10 cellular contexts compared by ENCODE assay signal in the genomic region with DNA sequence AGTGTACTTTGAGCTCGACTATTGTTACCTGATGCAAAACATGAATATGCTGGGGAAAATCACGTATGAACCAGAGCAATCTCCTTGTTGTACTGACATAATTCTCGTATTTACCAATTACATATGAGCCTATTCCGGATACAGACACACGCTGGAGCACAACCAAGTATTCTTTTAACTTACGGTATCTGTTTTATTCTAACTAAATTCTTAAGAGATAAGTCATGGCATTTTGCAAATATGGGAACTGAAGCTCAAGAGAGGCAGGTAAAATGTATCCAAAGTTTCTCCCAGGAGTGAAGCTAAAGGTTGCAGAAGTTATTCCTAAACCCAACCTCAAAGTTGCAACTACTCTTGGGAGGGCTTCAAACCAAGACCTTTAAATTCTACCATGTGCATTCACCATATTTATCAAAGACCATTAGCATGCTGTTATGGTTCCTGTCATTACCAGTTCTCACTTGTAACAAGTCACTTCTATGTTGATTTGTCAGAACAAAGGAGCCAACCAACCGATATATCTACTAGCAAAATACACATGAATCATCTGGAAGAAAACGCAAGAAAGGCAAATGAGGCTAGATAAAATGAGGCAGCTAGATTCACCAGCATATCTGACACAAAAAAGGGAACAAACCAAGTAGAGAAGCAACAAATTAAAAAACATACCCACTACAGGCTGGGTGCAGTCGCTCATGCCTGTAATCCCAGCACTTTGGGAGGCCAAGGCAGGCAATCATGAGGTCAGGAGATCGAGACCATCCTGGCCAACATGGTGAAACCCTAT. TPM values are rescaled to one million over a fixed set of nuclear protein-coding genes. Genes with fewer than 3 reads are reported as not detected.
DNase-seq lines count a peak whose midpoint lies in the region; ATAC-seq, FAIRE-seq and TF ChIP-seq lines count a peak whose summit lies in the region.
"Had no signal": no experiment of that assay in that cellular context is flagged by ENCODE, and none has a peak within 500 bp of the region (broad histone marks: within the 10 kb centered on the region; RNA-seq: fewer than 3 reads in every experiment).

No MANE protein-coding gene starts in this region.

- POLR2A ChIA-PET in OCI-LY7 (lab: Charles Lee) = interaction anchor here (0.6 to 1.8 kb wide), 9 partner anchors 11 to 75 kb away, joined by 3 to 13 read pairs (median 4); no protein-coding TSS in a partner anchor
- POLR2A ChIA-PET in naive thymus-derived CD8-positive, alpha-beta T cell (lab: Charles Lee) = interaction anchor here (0.6 to 1.5 kb wide), 5 partner anchors 9 to 221 kb away, joined by 3 to 7 read pairs (median 3); no protein-coding TSS in a partner anchor
- POLR2A ChIA-PET in HEK293T (lab: Yijun Ruan, JAX) = no interaction called here

- no peak overlapping the region for H3K9ac ChIP-seq in DND-41 (ENCODE audit: low read depth, low read length)

- intact Hi-C loops in OCI-LY7 (cut with micrococcal nuclease; ENCODE audit: unreplicated experiment) = no loop called here

- H3K79me2 ChIP-seq in DND-41 (ENCODE audit: insufficient read depth, low read length) (peaks cover 100% of the 10 kb centered on the region), OCI-LY7 (ENCODE audit: insufficient read depth, low read depth, low read length) (peaks cover 100% of the 10 kb centered on the region)

- H2AFZ ChIP-seq in DND-41 (ENCODE audit: low read depth, low read length) (no peak overlapping the region), OCI-LY7 (ENCODE audit: low read length) (no peak overlapping the region)

- H3K4me3 Mint-ChIP-seq in chondrocyte (ENCODE audit: unreplicated experiment) = no peak overlapping the region
- H3K4me3 Mint-ChIP-seq in naive thymus-derived CD8-positive, alpha-beta T cell = peak overlapping the region in 8 of 10 donors; percentile 2 to 66 (median 60)

- no peaks in the 10 kb centered on the region for H3K9me2 ChIP-seq in OCI-LY7 (ENCODE audit: insufficient read depth, low read length)

- ATAC-seq in DND-41 (ENCODE audit: insufficient read depth, low read depth) = no peak
- ATAC-seq in naive thymus-derived CD8-positive, alpha-beta T cell = no peak
- ATAC-seq: natural killer cell had no signal

- H3K4me2 ChIP-seq in DND-41 (ENCODE audit: insufficient read depth, low read length) = no peak overlapping the region
- H3K4me2 ChIP-seq in OCI-LY7 (ENCODE audit: low read length) = peak overlapping the region; percentile 25

- H4K20me1 ChIP-seq in DND-41 (ENCODE audit: insufficient read depth, low read length) (peaks cover 88% of the 10 kb centered on the region), OCI-LY7 (ENCODE audit: insufficient read depth, low read length) (peaks cover 58% of the 10 kb centered on the region)

- peak overlapping the region; percentile 11 for H3K27ac Mint-ChIP-seq in chondrocyte (ENCODE audit: unreplicated experiment)
- peak overlapping the region; percentile 27 to 88 (median 75) for H3K27ac Mint-ChIP-seq in naive thymus-derived CD8-positive, alpha-beta T cell

- H3K9me3 ChIP-seq in DND-41 (ENCODE audit: insufficient read depth, low read length, severe bottlenecking) (no peaks in the 10 kb centered on the region), OCI-LY7 (ENCODE audit: low read length) (no peaks in the 10 kb centered on the region)
- H3K9me3 ChIP-seq: Caco-2 had no signal

- H3K4me1 ChIP-seq in DND-41 (ENCODE audit: insufficient read depth, low read length) (no peaks in the 10 kb centered on the region), OCI-LY7 (ENCODE audit: insufficient read depth, low read length, poor library complexity, severe bottlenecking) (peaks cover 46% of the 10 kb centered on the region)

- H3K36me3 ChIP-seq in DND-41 (ENCODE audit: insufficient read depth, low read length) (0 out of 2 replicates have a peak, but pooled peaks cover 8% of the 10 kb centered on the region), OCI-LY7 (ENCODE audit: insufficient read depth, low read length) (peaks cover 32% of the 10 kb centered on the region; the same call in 1 of the 2 replicates)

- peak overlapping the region; percentile 10; the same call in 1 of the 2 replicates for H3K27ac ChIP-seq in DND-41 (ENCODE audit: low read length)
- H3K27ac ChIP-seq in OCI-LY7 (ENCODE audit: low read depth, low read length, poor library complexity, severe bottlenecking) = peak overlapping the region; percentile 1

- TF ChIP-seq CTCF in DND-41 (IDR thresholded peaks at IDR 0.05; ENCODE audit: borderline replicate concordance, extremely low read depth, low read length, poor library complexity, severe bottlenecking) = no peak
- TF ChIP-seq CTCF in OCI-LY7 (conservative IDR thresholded peaks at IDR 0.05; ENCODE audit: low read length) = no peak
- TF ChIP-seq CTCF in chondrocyte (IDR thresholded peaks at IDR 0.05) = no peak

- CTCF ChIA-PET in OCI-LY7 (lab: Charles Lee; ENCODE audit: unreplicated experiment) (no interaction called here), HEK293T (lab: Yijun Ruan, JAX) (no interaction called here)

- no peaks in the 10 kb centered on the region for H3K27me3 Mint-ChIP-seq in chondrocyte (ENCODE audit: low read depth)
- no peaks in the 10 kb centered on the region for H3K27me3 Mint-ChIP-seq in naive thymus-derived CD8-positive, alpha-beta T cell

- no TSS peak for BruUV-seq in OCI-LY7 (replicated peaks; lab: Mats Ljungman, UMichigan)

- no peak for FAIRE-seq in frontal cortex (lab: Jason Lieb, UNC)
- FAIRE-seq: kidney had no signal

- H3K36me3 Mint-ChIP-seq in chondrocyte (ENCODE audit: low read depth) = peaks cover 2% of the 10 kb centered on the region
- H3K36me3 Mint-ChIP-seq in naive thymus-derived CD8-positive, alpha-beta T cell = peaks cover 0 to 24% (median 7%) of the 10 kb centered on the region in 3 donors
- H3K36me3 Mint-ChIP-seq: natural killer cell had no signal

- H3K4me3 ChIP-seq in DND-41 (ENCODE audit: low read depth in 1 of 2, low read length in 2 of 2) = no peak overlapping the region
- H3K4me3 ChIP-seq in OCI-LY7 (ENCODE audit: low read depth, low read length, poor library complexity, severe bottlenecking) = no peak overlapping the region

- no peaks in the 10 kb centered on the region for H3K9me3 Mint-ChIP-seq in chondrocyte (ENCODE audit: low read depth)
- H3K9me3 Mint-ChIP-seq in naive thymus-derived CD8-positive, alpha-beta T cell = peaks cover 0 to 1% (median 0%) of the 10 kb centered on the region in 9 donors
- H3K9me3 Mint-ChIP-seq: natural killer cell had no signal

- H3K27me3 ChIP-seq in DND-41 (ENCODE audit: insufficient read depth, low read length, poor library complexity) = no peaks in the 10 kb centered on the region

- no peak for DNase-seq in DND-41
- DNase-seq in OCI-LY7 (ENCODE audit: low spot score) = peak; percentile 51
- DNase-seq in chondrocyte (ENCODE audit: low spot score) = no peak
- no peak for DNase-seq in naive thymus-derived CD8-positive, alpha-beta T cell
- DNase-seq in frontal cortex (ENCODE audit: low spot score in 2 of 2) = no peak
- DNase-seq in NCI-H146 (lab: John Stamatoyannopoulos, UW) = no peak
- DNase-seq in HEK293T (ENCODE audit: extremely low spot score) = no peak
- DNase-seq: Caco-2, kidney, natural killer cell had no signal

- peaks cover 57% of the 10 kb centered on the region for H3K4me1 Mint-ChIP-seq in chondrocyte (ENCODE audit: low read depth)
- peaks cover 25 to 78% (median 69%) of the 10 kb centered on the region in 4 donors for H3K4me1 Mint-ChIP-seq in naive thymus-derived CD8-positive, alpha-beta T cell

TF ChIP-seq in HEK293T, 16 proteins besides CTCF, POLR2A, EP300 and RAD21:
- TF ChIP-seq FOXA1 (IDR thresholded peaks at IDR 0.05) (no peak), FOXK2 (IDR thresholded peaks at IDR 0.05) (no peak), SUZ12 (IDR thresholded peaks at IDR 0.05) (no peak), ARNT (IDR thresholded peaks at IDR 0.05) (no peak), ELF4 (IDR thresholded peaks at IDR 0.05) (no peak), NFRKB (IDR thresholded peaks at IDR 0.05) (no peak), ZNF384 (IDR thresholded peaks at IDR 0.05) (no peak), LEF1 (IDR thresholded peaks at IDR 0.05; ENCODE audit: borderline replicate concordance) (no peak), BHLHE40 (IDR thresholded peaks at IDR 0.05; ENCODE audit: borderline replicate concordance) (no peak), TARDBP (IDR thresholded peaks at IDR 0.05) (no peak), L3MBTL2 (conservative IDR thresholded peaks at IDR 0.05) (no peak), SP1 (IDR thresholded peaks at IDR 0.05) (no peak)
- TF ChIP-seq, protein P1, sequence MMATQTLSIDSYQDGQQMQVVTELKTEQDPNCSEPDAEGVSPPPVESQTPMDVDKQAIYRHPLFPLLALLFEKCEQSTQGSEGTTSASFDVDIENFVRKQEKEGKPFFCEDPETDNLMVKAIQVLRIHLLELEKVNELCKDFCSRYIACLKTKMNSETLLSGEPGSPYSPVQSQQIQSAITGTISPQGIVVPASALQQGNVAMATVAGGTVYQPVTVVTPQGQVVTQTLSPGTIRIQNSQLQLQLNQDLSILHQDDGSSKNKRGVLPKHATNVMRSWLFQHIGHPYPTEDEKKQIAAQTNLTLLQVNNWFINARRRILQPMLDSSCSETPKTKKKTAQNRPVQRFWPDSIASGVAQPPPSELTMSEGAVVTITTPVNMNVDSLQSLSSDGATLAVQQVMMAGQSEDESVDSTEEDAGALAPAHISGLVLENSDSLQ (IDR thresholded peaks at IDR 0.05) = no peak

RNA-seq across cellular contexts. Expression of gene TBL1XR1, which starts 17.8 kb away (rescaled TPM):
- 103 and 121 TPM in 2 replicates for total RNA-seq in OCI-LY7 (2014; rRNA removed; shearing (Covaris generic))
- total RNA-seq in OCI-LY7 (2022) = 158 and 162 TPM in 2 replicates
- 225 to 372 TPM (median 357 TPM) in 3 replicates for total RNA-seq in chondrocyte
- total RNA-seq in naive thymus-derived CD8-positive, alpha-beta T cell = 100 to 1,000 TPM; 138 to 160 TPM
- 10 to 100 TPM; 23.4 to 34.7 (median 33.7) TPM for polyA plus RNA-seq in naive thymus-derived CD8-positive, alpha-beta T cell
- 283 TPM for total RNA-seq in frontal cortex
